In the genomic region with DNA sequence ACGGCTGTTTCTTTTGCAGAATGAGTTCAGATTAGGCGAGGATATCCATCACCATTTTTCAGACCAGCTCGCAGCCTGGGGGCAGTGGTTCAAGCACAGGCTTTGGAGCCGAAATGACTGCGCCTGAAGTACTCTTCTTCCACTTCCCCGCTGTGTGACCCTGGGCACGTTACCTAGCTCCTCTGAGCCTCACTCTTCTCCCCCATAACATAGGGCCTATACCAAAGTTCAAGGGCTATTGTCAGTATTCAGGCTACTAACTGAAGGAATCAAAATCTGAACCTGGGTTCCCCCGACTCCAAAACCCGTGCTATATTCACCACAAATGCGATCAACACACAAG, we compare ENCODE assay signal across 8 cellular contexts. TPM values are rescaled to one million over a fixed set of nuclear protein-coding genes. Genes with fewer than 3 reads are reported as not detected.
DNase-seq lines count a peak whose midpoint lies in the region; ATAC-seq, FAIRE-seq and TF ChIP-seq lines count a peak whose summit lies in the region.

No MANE protein-coding gene starts in this region.

- peaks cover 6% of the 10 kb centered on the region for H3K36me3 Mint-ChIP-seq in T-helper 17 cell (ENCODE audit: low read depth)

- TF ChIP-seq CTCF in 22Rv1 (IDR thresholded peaks at IDR 0.05): no peak
- no peak for TF ChIP-seq CTCF in spleen (IDR thresholded peaks at IDR 0.05 in 8 of 11, conservative IDR thresholded peaks at IDR 0.05 in 3 of 11)

- DNase-seq in T-helper 17 cell: no peak
- DNase-seq in globus pallidus (ENCODE audit: low spot score): peak; percentile 3
- DNase-seq in spleen: peak; percentile 44
- no peak for DNase-seq in activated CD4-positive, CD25-positive, alpha-beta regulatory T cell (lab: John Stamatoyannopoulos, UW)
- no peak for DNase-seq in frontal cortex (ENCODE audit: low spot score in 2 of 2)

- H3K36me3 ChIP-seq in spleen: peaks cover 0 to 56% (median 32%) of the 10 kb centered on the region in 6 donors

- no peak for FAIRE-seq in frontal cortex (lab: Jason Lieb, UNC)

- 3 to 6% (median 4%) methylated on average over 10 of the region's 10 CpGs for WGBS in spleen, 5 donors

- no peaks in the 10 kb centered on the region for H3K27me3 ChIP-seq in spleen (replicated peaks in 1 of 7)

- peak overlapping the region; percentile 61 to 99 (median 90) for H3K4me3 ChIP-seq in spleen

- H3K4me3 Mint-ChIP-seq in T-helper 17 cell: peak overlapping the region; percentile 98

- TF ChIP-seq POLR2A in spleen (IDR thresholded peaks at IDR 0.05): no peak

- peak overlapping the region; percentile 97 for H3K27ac Mint-ChIP-seq in T-helper 17 cell

- H3K27me3 Mint-ChIP-seq in T-helper 17 cell: no peaks in the 10 kb centered on the region

- ATAC-seq in GM19455 (IDR thresholded peaks at IDR 0.05; ENCODE audit: unreplicated experiment) (peak; percentile 23), T-helper 17 cell (peak; percentile 21), GM21423 (IDR thresholded peaks at IDR 0.05; ENCODE audit: unreplicated experiment) (no peak)

- H3K9me3 ChIP-seq in T-helper 17 cell (ENCODE audit: control insufficient read depth, low read length, poor library complexity, severe bottlenecking): no peaks in the 10 kb centered on the region
- H3K9me3 ChIP-seq in spleen: no peaks in the 10 kb centered on the region

- H3K27ac ChIP-seq in 22Rv1 (peak overlapping the region; percentile 78), spleen (peak overlapping the region; percentile 61 to 92 (median 84))

- peaks cover 23 to 51% (median 43%) of the 10 kb centered on the region in 6 donors for H3K4me1 ChIP-seq in spleen

- intact Hi-C loops in spleen (cut with DNase I; ENCODE audit: low total_unique reads): no loop called here

- H3K4me1 Mint-ChIP-seq in T-helper 17 cell: peaks cover 41% of the 10 kb centered on the region

RNA-seq across cellular contexts. Expression of gene MRPL21, which starts 0.4 kb away (rescaled TPM):
- total RNA-seq in T-helper 17 cell: 10 to 100 TPM; 34.4 to 37.2 TPM
- total RNA-seq in spleen: 10 to 100 TPM; 11.2 to 37.4 (median 32.9) TPM
- 10 to 100 TPM; 50.5 to 81.0 (median 62.2) TPM for polyA plus RNA-seq in spleen
- 51.0 TPM for total RNA-seq in frontal cortex

RNA-seq across cellular contexts. Expression of gene IGHMBP2, which starts 0.4 kb away (rescaled TPM):
- total RNA-seq in T-helper 17 cell (10 to 100 TPM; 27.5 to 28.4 TPM), spleen (10 to 100 TPM; 15.6 to 31.6 (median 25.3) TPM), frontal cortex (10.2 TPM)
- polyA plus RNA-seq in spleen: 10 to 100 TPM in 2 of 3 donors, 1 to 10 TPM in 1; 8.2 to 24.1 (median 21.7) TPM

Comparison
In these comparisons a context has a peak if more than half of its experiments do, and no peak if none do; other contexts are left out.
1. DNase-seq: peak in globus pallidus (single experiment) and spleen (single experiment); none in T-helper 17 cell (0 of 3), activated CD4-positive, CD25-positive, alpha-beta regulatory T cell (0 of 4) and frontal cortex (0 of 2).